In genomic region chr1:19395678-19396192, GRCh38 we compare ENCODE assay signal across 14 cellular contexts.
A peak's percentile ranks its signal among the peaks of the same experiment; 100 is the strongest.
DNase-seq lines count a peak whose midpoint lies in the region; ATAC-seq, FAIRE-seq and TF ChIP-seq lines count a peak whose summit lies in the region.
"Had no signal": no experiment of that assay in that cellular context is flagged by ENCODE, and none has a peak within 500 bp of the region (broad histone marks: within the 10 kb centered on the region; RNA-seq: fewer than 3 reads in every experiment).

No MANE protein-coding gene starts in this region.

- H3F3A ChIP-seq in GM23248 (ENCODE audit: insufficient read depth) (peaks cover 67% of the 10 kb centered on the region), MM.1S (ENCODE audit: insufficient read depth, low read length) (no peaks in the 10 kb centered on the region)

- in situ Hi-C loops in GM23248 (cut with MboI), result loop anchor here (10.0 kb wide), 1 partner anchor 249 kb away; the partner anchor contains the start of gene NBL1

- H3K9me3 ChIP-seq in AG04450 (ENCODE audit: control insufficient read depth, insufficient read depth, low read length), result no peaks in the 10 kb centered on the region
- H3K9me3 ChIP-seq in GM23248 (ENCODE audit: low read depth), result no peaks in the 10 kb centered on the region
- no peaks in the 10 kb centered on the region for H3K9me3 ChIP-seq in iPS-20b (ENCODE audit: insufficient read depth, low read depth, low read length)
- no peaks in the 10 kb centered on the region for H3K9me3 ChIP-seq in MM.1S (replicated peaks; ENCODE audit: insufficient read depth, low read length)
- H3K9me3 ChIP-seq: adrenal gland, Caco-2, heart left ventricle, Peyer's patch had no signal

- 38 to 43% methylated on average over 16 of the region's 16 CpGs for WGBS in GM23248 (ENCODE audit: low coverage in 1 of 2, low lambda C conversion rate in 2 of 2, missing lambda C conversion rate in 2 of 2), 2 experiments

- POLR2A ChIA-PET in AG04450 (lab: Yijun Ruan, JAX), result interaction anchor here (0.7 to 0.9 kb wide), 2 partner anchors 9 to 31 kb away, joined by 4 read pairs; no protein-coding TSS in a partner anchor

- H3K36me3 ChIP-seq in GM23248 (ENCODE audit: low read depth) (no peaks in the 10 kb centered on the region), iPS-20b (ENCODE audit: insufficient read depth, low read depth, low read length) (peaks cover 5% of the 10 kb centered on the region; the same call in 1 of the 2 replicates), MM.1S (replicated peaks; ENCODE audit: insufficient read depth, low read length) (no peaks in the 10 kb centered on the region)
- H3K36me3 ChIP-seq: adrenal gland had no signal

- H3K9ac ChIP-seq in GM23248 (peak overlapping the region; percentile 64), iPS-20b (ENCODE audit: low read depth, low read length) (no peak overlapping the region; the same call in 1 of the 2 replicates), MM.1S (ENCODE audit: low read length) (no peak overlapping the region)

- FAIRE-seq in urothelium cell line (lab: Jason Lieb, UNC), result no peak

- no peak for ATAC-seq in HG02840 (IDR thresholded peaks at IDR 0.05; ENCODE audit: low FRiP score, unreplicated experiment)
- ATAC-seq: heart left ventricle had no signal

- H3K79me2 ChIP-seq in GM23248 (ENCODE audit: insufficient read depth), result peaks cover 85% of the 10 kb centered on the region
- peaks cover 81% of the 10 kb centered on the region for H3K79me2 ChIP-seq in MM.1S (ENCODE audit: low read length)

- H3K4me2 ChIP-seq in GM23248 (ENCODE audit: unreplicated experiment) (peak overlapping the region; percentile 40), MM.1S (ENCODE audit: low read depth, low read length) (no peak overlapping the region)

- H3K27me3 ChIP-seq in AG04450 (ENCODE audit: control insufficient read depth, insufficient read depth, low read length), result no peaks in the 10 kb centered on the region
- no peaks in the 10 kb centered on the region for H3K27me3 ChIP-seq in GM23248 (replicated peaks; ENCODE audit: insufficient read depth)
- H3K27me3 ChIP-seq in iPS-20b (ENCODE audit: insufficient read depth, low read length), result no peaks in the 10 kb centered on the region
- H3K27me3 ChIP-seq in MM.1S (replicated peaks; ENCODE audit: insufficient read depth, low read length), result no peaks in the 10 kb centered on the region
- H3K27me3 ChIP-seq: adrenal gland, heart left ventricle, Peyer's patch had no signal

- no peak overlapping the region for H2AFZ ChIP-seq in GM23248
- no peak overlapping the region for H2AFZ ChIP-seq in MM.1S (ENCODE audit: low read length)

- H3K27ac ChIP-seq in AG04450 (ENCODE audit: low read depth, low read length), result peak overlapping the region; percentile 57
- peak overlapping the region; percentile 97 for H3K27ac ChIP-seq in GM23248
- H3K27ac ChIP-seq in iPS-20b (ENCODE audit: low read length), result peak overlapping the region; percentile 11
- H3K27ac ChIP-seq in MM.1S (ENCODE audit: low read length), result no peak overlapping the region
- H3K27ac ChIP-seq: adrenal gland, heart left ventricle had no signal

- TF ChIP-seq CTCF in AG04450 (IDR thresholded peaks at IDR 0.05; ENCODE audit: low read depth, low read length) (peak; percentile 23; the same call in 1 of the 2 replicates), MM.1S (IDR thresholded peaks at IDR 0.05; ENCODE audit: low read length) (no peak)

- H3K9me2 ChIP-seq in GM23248 (ENCODE audit: insufficient read depth), result no peaks in the 10 kb centered on the region
- no peaks in the 10 kb centered on the region for H3K9me2 ChIP-seq in MM.1S (replicated peaks; ENCODE audit: insufficient read depth, low read length)

- H3K4me1 ChIP-seq in GM23248 (ENCODE audit: insufficient read depth) (peaks cover 65% of the 10 kb centered on the region), iPS-20b (ENCODE audit: insufficient read depth, low read length) (peaks cover 11% of the 10 kb centered on the region), MM.1S (ENCODE audit: low read length) (no peaks in the 10 kb centered on the region)
- H3K4me1 ChIP-seq: Caco-2 had no signal

- DNase-seq in AG04450 (ENCODE audit: low read depth, low spot score), result no peak
- peak; percentile 97 for DNase-seq in GM23248
- DNase-seq in amniotic stem cell (lab: John Stamatoyannopoulos, UW), result peak; percentile 78
- no peak for DNase-seq in urothelium cell line (ENCODE audit: low spot score)
- no peak for DNase-seq in activated CD4-positive, alpha-beta T cell treated with anti-CD3 and anti-CD28 coated beads, Interleukin-2, amount 50 U/mL, for 48 hours
- no peak for DNase-seq in MM.1S
- DNase-seq: activated CD4-positive, CD25-positive, alpha-beta regulatory T cell treated with anti-CD3 and anti-CD28 coated beads, Interleukin-2, amount 50 U/mL, for 72 hours; adrenal gland; Caco-2; heart left ventricle; NCI-H1436 treated with DMSO at 0.1 percent for 48 hours; Peyer's patch had no signal

- H4K20me1 ChIP-seq in GM23248 (ENCODE audit: insufficient read depth), result no peaks in the 10 kb centered on the region
- no peaks in the 10 kb centered on the region for H4K20me1 ChIP-seq in MM.1S (ENCODE audit: insufficient read depth, low read length)

- CTCF ChIA-PET in AG04450 (lab: Charles Lee), result interaction anchor here (0.6 to 2.2 kb wide), 5 partner anchors 10 to 490 kb away, joined by 4 to 8 read pairs (median 6); no protein-coding TSS in a partner anchor

- no peak overlapping the region for H3K4me3 ChIP-seq in AG04450 (ENCODE audit: low read depth, low read length)
- 0 out of 2 replicates have a peak overlapping the region, but pooled peaks have one; percentile 9 for H3K4me3 ChIP-seq in GM23248
- H3K4me3 ChIP-seq in iPS-20b (ENCODE audit: low read length), result no peak overlapping the region
- H3K4me3 ChIP-seq in MM.1S (ENCODE audit: low read length), result no peak overlapping the region
- H3K4me3 ChIP-seq: adrenal gland, heart left ventricle, Peyer's patch had no signal

Comparison
In these comparisons a context has a peak if more than half of its experiments do, and no peak if none do; other contexts are left out.
1. DNase-seq: peak in GM23248 (single experiment) and amniotic stem cell (single experiment); none in AG04450 (single experiment), urothelium cell line (single experiment), activated CD4-positive, alpha-beta T cell treated with anti-CD3 and anti-CD28 coated beads, Interleukin-2, amount 50 U/mL, for 48 hours (0 of 2) and MM.1S (single experiment).